8 cellular contexts compared by ENCODE assay signal in genomic region chr14:69767369-69767999, GRCh38. TPM values are rescaled to one million over a fixed set of nuclear protein-coding genes. Genes with fewer than 3 reads are reported as not detected.
DNase-seq lines count a peak whose midpoint lies in the region; ATAC-seq and TF ChIP-seq lines count a peak whose summit lies in the region.

No MANE protein-coding gene starts in this region.

- H3K9ac ChIP-seq in colonic mucosa (ENCODE audit: low read depth in 2 of 2, low read length in 2 of 2), result peak overlapping the region; percentile 92 to 100

- peak overlapping the region; percentile 99 for H3K27ac ChIP-seq in colonic mucosa

- H3K36me3 ChIP-seq in colonic mucosa, result peaks cover 20% of the 10 kb centered on the region

- H3K4me1 ChIP-seq in colonic mucosa, result peaks cover 7% of the 10 kb centered on the region

- intact Hi-C loops in colonic mucosa (cut with DNase I) (no loop called here), left colon (cut with DNase I, micrococcal nuclease) (no loop called here)

- ATAC-seq in HG03442 (IDR thresholded peaks at IDR 0.05; ENCODE audit: unreplicated experiment) (peak; percentile 63), left colon (peak; percentile 88)

- no peaks in the 10 kb centered on the region for H3K27me3 ChIP-seq in colonic mucosa

- H3K4me3 ChIP-seq in colonic mucosa, result peak overlapping the region; percentile 73

- DNase-seq in AML-193 (lab: John Stamatoyannopoulos, UW) (peak; percentile 79), GM19240 (ENCODE audit: insufficient read length, low spot score) (peak; percentile 64), NCI-H510A treated with DMSO at 0.1 percent for 48 hours (lab: John Stamatoyannopoulos, UW) (peak; percentile 87), colonic mucosa (peak; percentile 92), left colon (peak; percentile 92 to 94)
- peak; percentile 96 for DNase-seq in activated CD4-positive, alpha-beta T cell treated with anti-CD3 and anti-CD28 coated beads for 48 hours
- DNase-seq in stimulated activated CD4-positive, alpha-beta T cell treated with anti-CD3 and anti-CD28 coated beads, Interleukin-1b, Interleukin-23, amount 100 ng/mL, for 24 hours (ENCODE audit: low read depth in 4 of 4, low spot score in 1 of 4), result peak; percentile 77 to 91 (median 86)

- H3K9me3 ChIP-seq in colonic mucosa, result no peaks in the 10 kb centered on the region

- no peak for TF ChIP-seq CTCF in colonic mucosa (IDR thresholded peaks at IDR 0.05)

RNA-seq across cellular contexts. Expression of gene SRSF5, which starts 0.5 kb away (rescaled TPM):
- 100 to 1,000 TPM; 198 to 206 TPM for total RNA-seq in colonic mucosa
- total RNA-seq in left colon, result 100 to 1,000 TPM; 315 to 316 TPM

RNA-seq across cellular contexts. Expression of gene SLC10A1, which starts 29.6 kb away (rescaled TPM):
- not detected for total RNA-seq in colonic mucosa
- total RNA-seq in left colon, result not detected

Comparison
In these comparisons a context has a peak if more than half of its experiments do, and no peak if none do; other contexts are left out.
1. Peak in every context shown above with its lines: DNase-seq, ATAC-seq, H3K4me3 ChIP-seq and H3K27ac ChIP-seq.